ENCODE assay signal across 1 cellular context in genomic region chr17:44159519-44160210, GRCh38.
TF ChIP-seq lines count a peak whose summit lies in the region.

No MANE protein-coding gene starts in this region.

TF ChIP-seq in K562, 482 proteins besides CTCF, POLR2A, EP300 and RAD21 (continued from another document and continues in another):
- TF ChIP-seq CEBPZ (IDR thresholded peaks at IDR 0.05; ENCODE audit: borderline replicate concordance, low read depth, low read length): no peak
- TF ChIP-seq MAZ (CRISPR knock-in tag; conservative IDR thresholded peaks at IDR 0.05 in 1 of 2, IDR thresholded peaks at IDR 0.05 in 1 of 2): peak in 1 of 2 experiments; percentile 70; a peak in 3 of 4 replicates
- TF ChIP-seq ETS1 (conservative IDR thresholded peaks at IDR 0.05; ENCODE audit: control insufficient read depth, low read depth, low read length): no peak
- TF ChIP-seq SETDB1 (IDR thresholded peaks at IDR 0.05; ENCODE audit: low read length): no peak
- TF ChIP-seq KAT8 (IDR thresholded peaks at IDR 0.05; ENCODE audit: low read depth): no peak
- TF ChIP-seq ZBTB1 (CRISPR knock-in tag; IDR thresholded peaks at IDR 0.05; ENCODE audit: borderline replicate concordance, low read depth): no peak; the same call in 1 of the 2 replicates
- TF ChIP-seq ZBTB34 (CRISPR knock-in tag; IDR thresholded peaks at IDR 0.05): no peak
- TF ChIP-seq RBM14 (IDR thresholded peaks at IDR 0.05; ENCODE audit: borderline replicate concordance, insufficient read depth, low read depth, low read length): no peak
- no peak for TF ChIP-seq LCOR (CRISPR knock-in tag; IDR thresholded peaks at IDR 0.05)
- TF ChIP-seq CCAR2 (IDR thresholded peaks at IDR 0.05; ENCODE audit: low read depth, low read length): no peak
- no peak for TF ChIP-seq LARP7 (IDR thresholded peaks at IDR 0.05)
- no peak for TF ChIP-seq FOXA1 (IDR thresholded peaks at IDR 0.05; ENCODE audit: borderline replicate concordance)
- TF ChIP-seq CBX1 (IDR thresholded peaks at IDR 0.05; ENCODE audit: low read depth): no peak
- no peak for TF ChIP-seq MCM3 (IDR thresholded peaks at IDR 0.05)
- TF ChIP-seq PBX2 (CRISPR knock-in tag; IDR thresholded peaks at IDR 0.05; ENCODE audit: low read depth): no peak
- no peak for TF ChIP-seq PBX2 (tag; conservative IDR thresholded peaks at IDR 0.05; ENCODE audit: low read depth)
- 0 out of 4 replicates have a peak, but pooled peaks of 1 of the 2 experiments have one; percentile 22 for TF ChIP-seq SIN3A (IDR thresholded peaks at IDR 0.05; ENCODE audit: borderline replicate concordance in 2 of 2, control insufficient read depth in 1 of 2, low read depth in 2 of 2, low read length in 2 of 2)
- TF ChIP-seq TCFL5 (CRISPR knock-in tag; conservative IDR thresholded peaks at IDR 0.05): no peak
- TF ChIP-seq FOXA3 (CRISPR knock-in tag; conservative IDR thresholded peaks at IDR 0.05 in 1 of 2, IDR thresholded peaks at IDR 0.05 in 1 of 2): no peak
- peak; percentile 76 for TF ChIP-seq TAL1 (IDR thresholded peaks at IDR 0.05)
- no peak for TF ChIP-seq ZNF41 (CRISPR knock-in tag; conservative IDR thresholded peaks at IDR 0.05)
- TF ChIP-seq ARID4B (CRISPR knock-in tag; IDR thresholded peaks at IDR 0.05): no peak
- no peak for TF ChIP-seq HSF4 (CRISPR knock-in tag; IDR thresholded peaks at IDR 0.05; ENCODE audit: borderline replicate concordance)
- TF ChIP-seq SAP30 (IDR thresholded peaks at IDR 0.05; ENCODE audit: borderline replicate concordance, insufficient read depth, low read depth, low read length, poor library complexity, severe bottlenecking): no peak
- no peak for TF ChIP-seq SIX5 (IDR thresholded peaks at IDR 0.05; ENCODE audit: borderline replicate concordance in 1 of 2, insufficient read depth in 1 of 2, low read depth in 1 of 2, low read length in 2 of 2)
- peak; percentile 38 to 39; a peak in 2 of 4 replicates for TF ChIP-seq NRF1 (conservative IDR thresholded peaks at IDR 0.05 in 1 of 2, IDR thresholded peaks at IDR 0.05 in 1 of 2)
- no peak for TF ChIP-seq ASH1L (IDR thresholded peaks at IDR 0.05; ENCODE audit: borderline replicate concordance, low read depth, partially characterized antibody)
- no peak for TF ChIP-seq NFRKB (IDR thresholded peaks at IDR 0.05; ENCODE audit: low read depth)
- TF ChIP-seq CBFA2T3 (IDR thresholded peaks at IDR 0.05): peak; percentile 85
- TF ChIP-seq NFIX (CRISPR knock-in tag; IDR thresholded peaks at IDR 0.05; ENCODE audit: low read depth): no peak
- TF ChIP-seq MCM7 (IDR thresholded peaks at IDR 0.05): no peak
- no peak for TF ChIP-seq RBM17 (IDR thresholded peaks at IDR 0.05; ENCODE audit: borderline replicate concordance, low read depth, low read length)
- TF ChIP-seq RREB1 (CRISPR knock-in tag; IDR thresholded peaks at IDR 0.05): no peak
- TF ChIP-seq ELF2 (CRISPR knock-in tag; IDR thresholded peaks at IDR 0.05): no peak
- no peak for TF ChIP-seq E2F3 (CRISPR knock-in tag; IDR thresholded peaks at IDR 0.05)
- TF ChIP-seq BMI1 (IDR thresholded peaks at IDR 0.05; ENCODE audit: low read length): no peak
- no peak for TF ChIP-seq ZZZ3 (IDR thresholded peaks at IDR 0.05)
- TF ChIP-seq CBX2 (IDR thresholded peaks at IDR 0.05; ENCODE audit: insufficient read depth, low read length, poor library complexity, severe bottlenecking): no peak
- no peak for TF ChIP-seq KLF16 (IDR thresholded peaks at IDR 0.05)
- TF ChIP-seq ZNF764 (CRISPR knock-in tag; IDR thresholded peaks at IDR 0.05; ENCODE audit: low read depth): no peak
- no peak for TF ChIP-seq HIVEP1 (CRISPR knock-in tag; IDR thresholded peaks at IDR 0.05)
- peak; percentile 86 to 88; a peak in 3 of 4 replicates for TF ChIP-seq FOXK2 (conservative IDR thresholded peaks at IDR 0.05 in 1 of 2, IDR thresholded peaks at IDR 0.05 in 1 of 2; ENCODE audit: low read depth in 2 of 2)
- peak; percentile 87 for TF ChIP-seq MAFK (IDR thresholded peaks at IDR 0.05; ENCODE audit: low read length)
- peak; percentile 78; the same call in 1 of the 2 replicates for TF ChIP-seq MTA3 (IDR thresholded peaks at IDR 0.05; ENCODE audit: borderline replicate concordance)
- TF ChIP-seq ZNF79 (CRISPR knock-in tag; IDR thresholded peaks at IDR 0.05; ENCODE audit: low read depth): no peak
